In genomic region chr11:47464479-47464878, GRCh38 we compare ENCODE assay signal across 9 cellular contexts. TPM values are rescaled to one million over a fixed set of nuclear protein-coding genes. Genes with fewer than 3 reads are reported as not detected.
DNase-seq lines count a peak whose midpoint lies in the region; ATAC-seq and TF ChIP-seq lines count a peak whose summit lies in the region.
"Had no signal": no experiment of that assay in that cellular context is flagged by ENCODE, and none has a peak within 500 bp of the region (broad histone marks: within the 10 kb centered on the region; RNA-seq: fewer than 3 reads in every experiment).

No MANE protein-coding gene starts in this region.

- no peak overlapping the region for H3K56ac ChIP-seq in mesendoderm (ENCODE audit: low read length)

- H3K4me1 ChIP-seq in HEK293 (ENCODE audit: control insufficient read depth, insufficient read depth, low read length) (peaks cover 11% of the 10 kb centered on the region), mesendoderm (ENCODE audit: control insufficient read depth, low read depth, low read length) (no peaks in the 10 kb centered on the region)

- peaks cover 9% of the 10 kb centered on the region for H3K79me2 ChIP-seq in mesendoderm (ENCODE audit: control insufficient read depth, insufficient read depth, low read length)

- peaks cover 21% of the 10 kb centered on the region for H3K79me1 ChIP-seq in mesendoderm (ENCODE audit: low read length)

- H4K5ac ChIP-seq in mesendoderm (ENCODE audit: low read length) = no peak overlapping the region

- H2AK5ac ChIP-seq in mesendoderm (ENCODE audit: low read length) = no peak overlapping the region

- no peak overlapping the region for H3K4ac ChIP-seq in mesendoderm (ENCODE audit: low read depth, low read length)

- no peak overlapping the region for H3K9ac ChIP-seq in mesendoderm (ENCODE audit: low read length)

- no CpG with 5 or more reads among the region's 5 CpGs for WGBS in mesendoderm (ENCODE audit: extremely low coverage, insufficient coverage, low lambda C conversion rate)

- ATAC-seq in HG02973 (IDR thresholded peaks at IDR 0.05; ENCODE audit: unreplicated experiment) (no peak), HG02852 (IDR thresholded peaks at IDR 0.05; ENCODE audit: unreplicated experiment) (no peak)
- ATAC-seq: activated CD4-positive, alpha-beta T cell treated with anti-CD3 and anti-CD28 coated beads for 36 hours had no signal

- POLR2A ChIA-PET in HEK293 (lab: Yijun Ruan, JAX) = no interaction called here

- H3K27ac ChIP-seq in HEK293 (ENCODE audit: extremely low read depth, low read depth, low read length) (no peak overlapping the region), mesendoderm (ENCODE audit: low read depth, low read length) (no peak overlapping the region)

- DNase-seq in NCI-H460 (ENCODE audit: extremely low read depth, low read depth) (peak; percentile 13), mesendoderm (peak; percentile 42), ecto neural progenitor cell (ENCODE audit: low spot score) (no peak)
- DNase-seq: activated CD4-positive, alpha-beta T cell treated with anti-CD3 and anti-CD28 coated beads for 36 hours; caudate nucleus; heart left ventricle had no signal

- H2BK15ac ChIP-seq in mesendoderm (replicated peaks; ENCODE audit: low read depth) = no peak overlapping the region

- peaks cover 0 to 54% of the 10 kb centered on the region in 2 experiments; a peak in 2 of 3 replicates for H3K36me3 ChIP-seq in HEK293 (ENCODE audit: control insufficient read depth in 2 of 2, insufficient read depth in 1 of 2, low read length in 2 of 2)
- H3K36me3 ChIP-seq in mesendoderm (ENCODE audit: control insufficient read depth, insufficient read depth, low read length) = peaks cover 6% of the 10 kb centered on the region

- H3K4me2 ChIP-seq in mesendoderm (ENCODE audit: low read length) = no peak overlapping the region

- no peak overlapping the region for H3K18ac ChIP-seq in mesendoderm (ENCODE audit: low read length)

- H3K4me3 ChIP-seq in HEK293 (ENCODE audit: low read depth, low read length) (no peak overlapping the region), mesendoderm (ENCODE audit: low read length) (no peak overlapping the region)
- H3K4me3 ChIP-seq: heart left ventricle had no signal

- H3K9me3 ChIP-seq in HEK293 (ENCODE audit: control insufficient read depth, insufficient read depth, low read depth, low read length) = no peaks in the 10 kb centered on the region
- H3K9me3 ChIP-seq: heart left ventricle had no signal

- H2BK120ac ChIP-seq in mesendoderm (ENCODE audit: low read depth, low read length) = no peak overlapping the region

- no peak overlapping the region for H4K8ac ChIP-seq in mesendoderm (ENCODE audit: low read depth, low read length)

- no peak for TF ChIP-seq CTCF in HEK293 (tag by site-specific recombination; IDR thresholded peaks at IDR 0.05)

- CTCF ChIA-PET in HEK293 (lab: Yijun Ruan, JAX) = interaction anchor here (2.2 kb wide), 1 partner anchor 9 kb away, joined by 11 read pairs; no protein-coding TSS in a partner anchor

- H3K27me3 ChIP-seq in mesendoderm (ENCODE audit: insufficient read depth, low read length, poor library complexity) = no peaks in the 10 kb centered on the region
- H3K27me3 ChIP-seq: heart left ventricle had no signal

- H2BK5ac ChIP-seq in mesendoderm (ENCODE audit: low read length) = no peak overlapping the region

- no peak overlapping the region for H3K23ac ChIP-seq in mesendoderm (ENCODE audit: low read length)

TF ChIP-seq in HEK293, 187 proteins besides CTCF, POLR2A, EP300 and RAD21 (continues in another document):
- TF ChIP-seq ZNF660 (tag by site-specific recombination; IDR thresholded peaks at IDR 0.05) (peak; percentile 51; the same call in 1 of the 2 replicates), EGR2 (tag by site-specific recombination; IDR thresholded peaks at IDR 0.05; ENCODE audit: low read depth) (no peak), ZNF398 (tag by site-specific recombination; IDR thresholded peaks at IDR 0.05) (no peak), ZNF112 (tag by site-specific recombination; IDR thresholded peaks at IDR 0.05) (no peak), ZEB2 (tag by site-specific recombination; IDR thresholded peaks at IDR 0.05) (peak; percentile 88), ZNF274 (IDR thresholded peaks at IDR 0.05; ENCODE audit: low read length) (no peak), ZNF274 (tag by site-specific recombination; IDR thresholded peaks at IDR 0.05; ENCODE audit: borderline replicate concordance) (no peak), ZSCAN18 (tag by site-specific recombination; IDR thresholded peaks at IDR 0.05) (no peak), ZNF341 (tag by site-specific recombination; IDR thresholded peaks at IDR 0.05; ENCODE audit: low read depth) (no peak), ZNF639 (tag by site-specific recombination; IDR thresholded peaks at IDR 0.05) (peak; percentile 62; the same call in 1 of the 2 replicates), ZNF140 (tag by site-specific recombination; IDR thresholded peaks at IDR 0.05) (0 out of 2 replicates have a peak, but pooled peaks have one; percentile 4), GLIS1 (tag by site-specific recombination; IDR thresholded peaks at IDR 0.05) (no peak), YY1 (tag by site-specific recombination; IDR thresholded peaks at IDR 0.05) (no peak), ZNF366 (tag by site-specific recombination; conservative IDR thresholded peaks at IDR 0.05) (peak; percentile 79), ZNF362 (tag by site-specific recombination; IDR thresholded peaks at IDR 0.05) (no peak), RBAK (tag by site-specific recombination; IDR thresholded peaks at IDR 0.05) (no peak), ZNF626 (tag by site-specific recombination; IDR thresholded peaks at IDR 0.05) (no peak)

RNA-seq across cellular contexts. Expression of gene RAPSN, which starts 15.5 kb away (rescaled TPM):
- total RNA-seq in NCI-H460 (2014; rRNA removed; shearing (Covaris generic)) = 0.17 TPM in 1 of 2 replicates, not detected in the other
- polyA plus RNA-seq in NCI-H460 (2014; cell fraction: nucleus; rRNA removed) = not detected in 2 replicates
- polyA plus RNA-seq in mesendoderm (2013, experiment 1 of 2) = 0.14 TPM
- 0.28 TPM for polyA plus RNA-seq in mesendoderm (2013, experiment 2 of 2)

RNA-seq across cellular contexts. Expression of gene PSMC3, which starts 38.2 kb away (rescaled TPM):
- 120 and 123 TPM in 2 replicates for total RNA-seq in NCI-H460 (2014; rRNA removed; shearing (Covaris generic))
- 117 and 132 TPM in 2 replicates for polyA plus RNA-seq in NCI-H460 (2014; cell fraction: nucleus; rRNA removed)
- 136 TPM for polyA plus RNA-seq in mesendoderm (2013, experiment 1 of 2)
- 143 TPM for polyA plus RNA-seq in mesendoderm (2013, experiment 2 of 2)

RNA-seq across cellular contexts. Expression of gene SLC39A13, which starts 56.1 kb away (rescaled TPM):
- 12.0 and 12.9 TPM in 2 replicates for total RNA-seq in NCI-H460 (2014; rRNA removed; shearing (Covaris generic))
- 88.5 and 105 TPM in 2 replicates for polyA plus RNA-seq in NCI-H460 (2014; cell fraction: nucleus; rRNA removed)
- 10.9 TPM for polyA plus RNA-seq in mesendoderm (2013, experiment 1 of 2)
- 11.3 TPM for polyA plus RNA-seq in mesendoderm (2013, experiment 2 of 2)
